ENCODE assay signal across 26 cellular contexts in the genomic region with DNA sequence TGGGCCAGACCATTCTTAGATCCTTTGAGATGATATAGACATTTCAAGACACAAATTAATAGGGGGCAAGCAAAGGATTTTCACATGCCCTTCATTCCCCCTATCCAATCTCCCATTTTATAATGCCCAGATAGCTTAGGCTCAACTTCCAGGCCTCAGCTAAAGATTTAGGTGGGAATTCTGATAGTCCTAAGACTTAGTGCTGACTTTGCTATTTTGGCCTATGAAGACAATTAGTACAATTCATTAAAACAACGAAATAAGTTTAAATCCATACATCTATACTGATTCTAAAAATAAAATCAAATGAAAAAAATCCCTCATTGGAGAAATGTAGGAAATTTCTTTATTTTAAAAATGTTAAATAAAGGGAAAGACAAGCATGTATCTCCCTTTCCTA.
"Had no signal": no experiment of that assay in that cellular context is flagged by ENCODE, and none has a peak within 500 bp of the region (broad histone marks: within the 10 kb centered on the region; RNA-seq: fewer than 3 reads in every experiment).

No MANE protein-coding gene starts in this region.

- ATAC-seq: effector memory CD8-positive, alpha-beta T cell; esophagus mucosa; gastrocnemius medialis; heart right ventricle; left lung; left ventricle myocardium superior; lower lobe of right lung; mucosa of descending colon had no signal

- H3K4me3 ChIP-seq: colonic mucosa, esophagus squamous epithelium, gastrocnemius medialis, heart right ventricle, left lung, lower lobe of right lung, mucosa of descending colon had no signal

- H3K36me3 ChIP-seq: colonic mucosa, esophagus squamous epithelium, gastrocnemius medialis, heart right ventricle, left lung, lower lobe of right lung had no signal

- H3K27me3 ChIP-seq: colonic mucosa, esophagus squamous epithelium, gastrocnemius medialis, heart right ventricle, left lung had no signal

- DNase-seq: colonic mucosa; cortex of kidney; effector CD8-positive, alpha-beta T cell; effector memory CD8-positive, alpha-beta T cell; endodermal cell; erythroblast; esophagus squamous epithelium; foreskin fibroblast; foreskin melanocyte; gastrocnemius medialis; glutamatergic neuron; head of caudate nucleus; heart right ventricle; hippocampal formation; left cardiac atrium; left lung; left ventricle myocardium superior; lower lobe of right lung; mesenchymal stem cell; mucosa of descending colon; naive B cell had no signal

- H3K4me1 ChIP-seq: colonic mucosa, esophagus squamous epithelium, gastrocnemius medialis, heart right ventricle, left lung, lower lobe of right lung had no signal

- H3K27ac ChIP-seq: colonic mucosa, epithelial cell of prostate, esophagus squamous epithelium, gastrocnemius medialis, heart right ventricle, left lung, lower lobe of right lung had no signal

- H3K9me3 ChIP-seq: colonic mucosa, esophagus squamous epithelium, gastrocnemius medialis, lower lobe of right lung, mucosa of descending colon had no signal

- FAIRE-seq: endometrium, islet of Langerhans, keratinocyte had no signal
